Comparison of ENCODE assay signal across 1 cellular context in genomic region chr12:85155791-85156190, GRCh38.
TF ChIP-seq lines count a peak whose summit lies in the region.

No MANE protein-coding gene starts in this region.

TF ChIP-seq in GM23338, 12 proteins besides CTCF, POLR2A, EP300 and RAD21 (continued from another document):
- TF ChIP-seq ZNF462 (CRISPR knock-in tag; IDR thresholded peaks at IDR 0.05) (no peak), ETS1 (IDR thresholded peaks at IDR 0.05) (no peak)
